Comparison of ENCODE assay signal across 1 cellular context in genomic region chr15:90884719-90885431, GRCh38.
TF ChIP-seq lines count a peak whose summit lies in the region.

No MANE protein-coding gene starts in this region.

TF ChIP-seq in endothelial cell of umbilical vein, 7 proteins besides CTCF, POLR2A, EP300 and RAD21 (continued from another document):
- no peak for TF ChIP-seq EZH2 (IDR thresholded peaks at IDR 0.05; ENCODE audit: borderline replicate concordance, low read depth, low read length, severe bottlenecking)
